8 cellular contexts compared by ENCODE assay signal in the genomic region with DNA sequence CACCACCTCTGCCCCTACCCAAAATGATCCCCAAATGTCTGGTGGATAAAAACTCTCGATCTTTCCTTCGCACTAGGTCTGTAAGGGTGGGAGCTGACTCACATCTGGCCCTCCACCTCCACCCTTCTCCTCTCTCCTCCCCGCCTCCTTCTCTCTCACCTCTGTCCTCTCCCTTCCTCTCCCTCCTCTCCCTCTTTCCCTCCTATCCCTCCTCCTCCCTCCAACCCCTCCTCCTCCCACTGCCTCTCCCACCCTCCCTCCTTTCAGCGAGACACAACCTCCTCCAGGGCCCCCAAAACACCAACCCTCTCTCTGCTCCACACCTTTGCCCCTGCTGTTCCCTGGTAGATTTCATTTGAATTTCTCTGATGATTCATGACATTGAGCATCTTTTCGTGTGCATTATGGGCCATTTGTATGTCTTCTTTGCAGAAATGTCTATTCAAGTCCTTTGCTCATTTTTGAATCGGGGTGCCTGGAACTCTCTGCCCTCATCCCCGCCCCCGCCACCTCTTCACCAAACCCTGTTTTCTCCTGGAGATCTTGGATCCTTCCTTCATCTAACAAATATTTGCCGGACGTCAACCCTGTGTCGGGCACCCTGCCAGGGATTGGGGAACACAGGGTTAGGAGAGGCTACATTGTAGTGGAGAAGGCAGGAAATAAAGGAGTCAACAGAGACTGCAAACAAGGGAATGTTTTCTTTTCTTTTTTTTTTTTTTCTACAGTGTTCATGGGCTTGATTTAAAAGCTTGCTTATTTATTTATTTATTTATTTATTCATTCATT. TPM values are rescaled to one million over a fixed set of nuclear protein-coding genes. Genes with fewer than 3 reads are reported as not detected.
A peak's percentile ranks its signal among the peaks of the same experiment; 100 is the strongest.
DNase-seq lines count a peak whose midpoint lies in the region; ATAC-seq, FAIRE-seq and TF ChIP-seq lines count a peak whose summit lies in the region.

No MANE protein-coding gene starts in this region.

- intact Hi-C loops in psoas muscle (cut with DNase I): no loop called here

- H3K27ac Mint-ChIP-seq in stimulated activated naive CD8-positive, alpha-beta T cell treated with anti-CD3 and anti-CD28 coated beads, Interleukin-15, amount 100 ng/mL, for 72 hours: no peak overlapping the region

- no peaks in the 10 kb centered on the region for H3K36me3 ChIP-seq in gastroesophageal sphincter
- no peaks in the 10 kb centered on the region for H3K36me3 ChIP-seq in psoas muscle (ENCODE audit: insufficient read depth in 1 of 2, low read depth in 1 of 2)

- peaks cover 9% of the 10 kb centered on the region for H3K4me1 Mint-ChIP-seq in stimulated activated naive CD8-positive, alpha-beta T cell treated with anti-CD3 and anti-CD28 coated beads, Interleukin-15, amount 100 ng/mL, for 72 hours

- peak overlapping the region; percentile 13; the same call in 1 of the 2 replicates for H3K27ac ChIP-seq in RWPE1
- peak overlapping the region in 3 of 4 donors; percentile 21 to 43 (median 33) for H3K27ac ChIP-seq in gastroesophageal sphincter
- no peak overlapping the region for H3K27ac ChIP-seq in psoas muscle

- peak; percentile 17 for DNase-seq in DMS79 (lab: John Stamatoyannopoulos, UW)
- no peak for DNase-seq in RWPE1 (ENCODE audit: low spot score)
- DNase-seq in psoas muscle: peak; percentile 56 to 75
- no peak for DNase-seq in GM19239 (ENCODE audit: insufficient read length, low spot score)
- no peak for DNase-seq in activated CD4-positive, alpha-beta T cell treated with anti-CD3 and anti-CD28 coated beads for 48 hours
- DNase-seq in stimulated activated CD4-positive, alpha-beta T cell treated with anti-CD3 and anti-CD28 coated beads, Interleukin-15, amount 100 ng/mL, for 24 hours: no peak
- no peak for DNase-seq in stimulated activated naive CD8-positive, alpha-beta T cell treated with anti-CD3 and anti-CD28 coated beads, Interleukin-15, amount 100 ng/mL, for 72 hours

- TF ChIP-seq CTCF in RWPE1 (conservative IDR thresholded peaks at IDR 0.05; ENCODE audit: low read depth) (no peak), gastroesophageal sphincter (IDR thresholded peaks at IDR 0.05) (no peak), psoas muscle (IDR thresholded peaks at IDR 0.05) (no peak)

- CTCF ChIA-PET in RWPE1 (lab: Yijun Ruan, JAX): no interaction called here

- no peak for TF ChIP-seq EP300 in gastroesophageal sphincter (IDR thresholded peaks at IDR 0.05)

- no peak for TF ChIP-seq POLR2A in gastroesophageal sphincter (IDR thresholded peaks at IDR 0.05)

- no peaks in the 10 kb centered on the region for H3K9me3 Mint-ChIP-seq in stimulated activated naive CD8-positive, alpha-beta T cell treated with anti-CD3 and anti-CD28 coated beads, Interleukin-15, amount 100 ng/mL, for 72 hours

- H3K4me3 ChIP-seq in gastroesophageal sphincter (no peak overlapping the region), psoas muscle (no peak overlapping the region)

- ATAC-seq in gastroesophageal sphincter (no peak), psoas muscle (no peak)
- no peak for ATAC-seq in stimulated activated naive CD8-positive, alpha-beta T cell treated with anti-CD3 and anti-CD28 coated beads, Interleukin-15, amount 100 ng/mL, for 72 hours

- no peak for FAIRE-seq in GM19239 (lab: Jason Lieb, UNC)

- H3K27me3 ChIP-seq in gastroesophageal sphincter (no peaks in the 10 kb centered on the region), psoas muscle (ENCODE audit: insufficient read depth in 3 of 3, low read length in 2 of 3) (no peaks in the 10 kb centered on the region)

- H3K4me1 ChIP-seq in gastroesophageal sphincter (peaks cover 0 to 21% (median 0%) of the 10 kb centered on the region in 3 donors), psoas muscle (no peaks in the 10 kb centered on the region)

- 49% methylated on average over 6 to 10 of the region's 11 CpGs for WGBS in gastroesophageal sphincter (ENCODE audit: low coverage in 1 of 2), 2 donors
- 54 to 65% (median 59%) methylated on average over 11 of the region's 11 CpGs for WGBS in psoas muscle, 3 donors

- no peaks in the 10 kb centered on the region for H3K9me3 ChIP-seq in gastroesophageal sphincter
- H3K9me3 ChIP-seq in psoas muscle: no peaks in the 10 kb centered on the region

- H3K4me3 Mint-ChIP-seq in stimulated activated naive CD8-positive, alpha-beta T cell treated with anti-CD3 and anti-CD28 coated beads, Interleukin-15, amount 100 ng/mL, for 72 hours: no peak overlapping the region

- POLR2A ChIA-PET in RWPE1 (lab: Yijun Ruan, JAX; ENCODE audit: low non-redundant PET): no interaction called here

- H3K27me3 Mint-ChIP-seq in stimulated activated naive CD8-positive, alpha-beta T cell treated with anti-CD3 and anti-CD28 coated beads, Interleukin-15, amount 100 ng/mL, for 72 hours: no peaks in the 10 kb centered on the region

RNA-seq across cellular contexts. Expression of a gene that starts 25.4 kb away (rescaled TPM):
- total RNA-seq in gastroesophageal sphincter: 10 to 100 TPM; 16.2 to 56.7 (median 38.8) TPM
- 10 to 100 TPM in 1 of 4 donors, 1 to 10 TPM in 3; 5.4 to 12.6 (median 8.2) TPM for total RNA-seq in psoas muscle
- 10 to 100 TPM in 1 of 3 donors, 1 to 10 TPM in 2; 3.2 to 10.3 (median 3.4) TPM for polyA plus RNA-seq in psoas muscle

RNA-seq across cellular contexts. Expression of a gene that starts 36.9 kb away (rescaled TPM):
- total RNA-seq in gastroesophageal sphincter (10 to 100 TPM; 40.6 to 76.2 (median 66.5) TPM), psoas muscle (10 to 100 TPM; 72.5 to 87.4 (median 85.9) TPM)
- polyA plus RNA-seq in psoas muscle: 100 to 1,000 TPM in 1 of 3 donors, 10 to 100 TPM in 2; 63.0 to 121 (median 97.2) TPM

RNA-seq across cellular contexts. Expression of a gene that starts 47.0 kb away (rescaled TPM):
- total RNA-seq in gastroesophageal sphincter (100 to 1,000 TPM in 1 of 4 donors, 10 to 100 TPM in 3; 42.9 to 109 (median 57.6) TPM), psoas muscle (10 to 100 TPM; 26.0 to 44.9 (median 32.2) TPM)
- polyA plus RNA-seq in psoas muscle: 10 to 100 TPM in 2 of 3 donors, 1 to 10 TPM in 1; 10.0 to 50.6 (median 15.5) TPM

Comparison
In these comparisons a context has a peak if more than half of its experiments do, and no peak if none do; other contexts are left out.
1. DNase-seq: peak in DMS79 (single experiment) and psoas muscle (2 of 2); none in RWPE1 (single experiment), GM19239 (single experiment), activated CD4-positive, alpha-beta T cell treated with anti-CD3 and anti-CD28 coated beads for 48 hours (single experiment), stimulated activated CD4-positive, alpha-beta T cell treated with anti-CD3 and anti-CD28 coated beads, Interleukin-15, amount 100 ng/mL, for 24 hours (single experiment) and stimulated activated naive CD8-positive, alpha-beta T cell treated with anti-CD3 and anti-CD28 coated beads, Interleukin-15, amount 100 ng/mL, for 72 hours (0 of 2).